ENCODE assay signal across 1 cellular context in genomic region chr6:80106418-80107235, GRCh38.
A peak's percentile ranks its signal among the peaks of the same experiment; 100 is the strongest.
TF ChIP-seq lines count a peak whose summit lies in the region.

TSS of gene BCKDHB (plus strand) at chr6:80106671. CDS start at chr6:80106694, 23 bp downstream.

TF ChIP-seq in HepG2, 621 proteins besides CTCF, POLR2A, EP300 and RAD21 (continued from another document):
- TF ChIP-seq ZBTB34 (CRISPR knock-in tag; IDR thresholded peaks at IDR 0.05) = no peak
- no peak for TF ChIP-seq SETDB1 (CRISPR knock-in tag; IDR thresholded peaks at IDR 0.05; ENCODE audit: borderline replicate concordance)
- TF ChIP-seq ATF7-NPFF (CRISPR knock-in tag; IDR thresholded peaks at IDR 0.05; ENCODE audit: low read depth) = 0 out of 2 replicates have a peak, but pooled peaks have one; percentile 61
- no peak for TF ChIP-seq ZBTB8A (CRISPR knock-in tag; IDR thresholded peaks at IDR 0.05; ENCODE audit: borderline replicate concordance, low read depth)
- TF ChIP-seq ATAD3A (CRISPR knock-in tag; IDR thresholded peaks at IDR 0.05) = no peak
- no peak for TF ChIP-seq ZNF550 (CRISPR knock-in tag; IDR thresholded peaks at IDR 0.05; ENCODE audit: borderline replicate concordance)
- TF ChIP-seq FOXA1 (IDR thresholded peaks at IDR 0.05) = no peak
- no peak for TF ChIP-seq FOXA1 (CRISPR knock-in tag; IDR thresholded peaks at IDR 0.05)
- TF ChIP-seq MLX (CRISPR knock-in tag; IDR thresholded peaks at IDR 0.05) = no peak
- TF ChIP-seq NONO (IDR thresholded peaks at IDR 0.05) = no peak
- TF ChIP-seq NONO (CRISPR knock-in tag; conservative IDR thresholded peaks at IDR 0.05) = peak; percentile 79
- TF ChIP-seq MZF1 (CRISPR knock-in tag; IDR thresholded peaks at IDR 0.05; ENCODE audit: borderline replicate concordance) = no peak
- TF ChIP-seq PHB2 (IDR thresholded peaks at IDR 0.05; ENCODE audit: partially characterized antibody) = no peak
- TF ChIP-seq CHCHD3 (CRISPR knock-in tag; IDR thresholded peaks at IDR 0.05) = 0 out of 2 replicates have a peak, but pooled peaks have one; percentile 49
- TF ChIP-seq LCORL (IDR thresholded peaks at IDR 0.05) = no peak
- no peak for TF ChIP-seq LCORL (CRISPR knock-in tag; IDR thresholded peaks at IDR 0.05)
- TF ChIP-seq SMAD9 (CRISPR knock-in tag; IDR thresholded peaks at IDR 0.05) = peak; percentile 81; the same call in 1 of the 2 replicates
- no peak for TF ChIP-seq ZBTB37 (CRISPR knock-in tag; IDR thresholded peaks at IDR 0.05)
- peak; percentile 75; the same call in 1 of the 2 replicates for TF ChIP-seq ZNF776 (CRISPR knock-in tag; IDR thresholded peaks at IDR 0.05)
- no peak for TF ChIP-seq ZFP41 (CRISPR knock-in tag; IDR thresholded peaks at IDR 0.05; ENCODE audit: borderline replicate concordance)
- no peak for TF ChIP-seq SRSF9 (IDR thresholded peaks at IDR 0.05; ENCODE audit: borderline replicate concordance, insufficient read depth, low read depth, low read length, poor library complexity, severe bottlenecking)
- no peak for TF ChIP-seq HNRNPH1 (optimal IDR thresholded peaks at IDR 0.05; ENCODE audit: low read depth, low read length)
- peak; percentile 74 for TF ChIP-seq HNRNPL (IDR thresholded peaks at IDR 0.05; ENCODE audit: low read depth, low read length)
- no peak for TF ChIP-seq GTF2F1 (IDR thresholded peaks at IDR 0.05; ENCODE audit: low read length)
- TF ChIP-seq XBP1 (CRISPR knock-in tag; IDR thresholded peaks at IDR 0.05) = no peak
- no peak for TF ChIP-seq GFI1 (CRISPR knock-in tag; IDR thresholded peaks at IDR 0.05; ENCODE audit: borderline replicate concordance)
- no peak for TF ChIP-seq SP140L (CRISPR knock-in tag; IDR thresholded peaks at IDR 0.05; ENCODE audit: borderline replicate concordance)
- TF ChIP-seq, protein P1, sequence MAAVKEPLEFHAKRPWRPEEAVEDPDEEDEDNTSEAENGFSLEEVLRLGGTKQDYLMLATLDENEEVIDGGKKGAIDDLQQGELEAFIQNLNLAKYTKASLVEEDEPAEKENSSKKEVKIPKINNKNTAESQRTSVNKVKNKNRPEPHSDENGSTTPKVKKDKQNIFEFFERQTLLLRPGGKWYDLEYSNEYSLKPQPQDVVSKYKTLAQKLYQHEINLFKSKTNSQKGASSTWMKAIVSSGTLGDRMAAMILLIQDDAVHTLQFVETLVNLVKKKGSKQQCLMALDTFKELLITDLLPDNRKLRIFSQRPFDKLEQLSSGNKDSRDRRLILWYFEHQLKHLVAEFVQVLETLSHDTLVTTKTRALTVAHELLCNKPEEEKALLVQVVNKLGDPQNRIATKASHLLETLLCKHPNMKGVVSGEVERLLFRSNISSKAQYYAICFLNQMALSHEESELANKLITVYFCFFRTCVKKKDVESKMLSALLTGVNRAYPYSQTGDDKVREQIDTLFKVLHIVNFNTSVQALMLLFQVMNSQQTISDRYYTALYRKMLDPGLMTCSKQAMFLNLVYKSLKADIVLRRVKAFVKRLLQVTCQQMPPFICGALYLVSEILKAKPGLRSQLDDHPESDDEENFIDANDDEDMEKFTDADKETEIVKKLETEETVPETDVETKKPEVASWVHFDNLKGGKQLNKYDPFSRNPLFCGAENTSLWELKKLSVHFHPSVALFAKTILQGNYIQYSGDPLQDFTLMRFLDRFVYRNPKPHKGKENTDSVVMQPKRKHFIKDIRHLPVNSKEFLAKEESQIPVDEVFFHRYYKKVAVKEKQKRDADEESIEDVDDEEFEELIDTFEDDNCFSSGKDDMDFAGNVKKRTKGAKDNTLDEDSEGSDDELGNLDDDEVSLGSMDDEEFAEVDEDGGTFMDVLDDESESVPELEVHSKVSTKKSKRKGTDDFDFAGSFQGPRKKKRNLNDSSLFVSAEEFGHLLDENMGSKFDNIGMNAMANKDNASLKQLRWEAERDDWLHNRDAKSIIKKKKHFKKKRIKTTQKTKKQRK (IDR thresholded peaks at IDR 0.05; ENCODE audit: low read length) = no peak
- TF ChIP-seq KAT2B (IDR thresholded peaks at IDR 0.05; ENCODE audit: borderline replicate concordance, low read depth, low read length) = no peak
- TF ChIP-seq NAIF1 (CRISPR knock-in tag; IDR thresholded peaks at IDR 0.05; ENCODE audit: borderline replicate concordance) = peak; percentile 91
- peak; percentile 48; the same call in 1 of the 2 replicates for TF ChIP-seq MTA1 (CRISPR knock-in tag; IDR thresholded peaks at IDR 0.05; ENCODE audit: borderline replicate concordance)
- no peak for TF ChIP-seq BCLAF1 (IDR thresholded peaks at IDR 0.05)
- TF ChIP-seq ZNF234 (CRISPR knock-in tag; conservative IDR thresholded peaks at IDR 0.05) = no peak
- no peak for TF ChIP-seq RELA (CRISPR knock-in tag; IDR thresholded peaks at IDR 0.05)
- no peak for TF ChIP-seq GPN1 (CRISPR knock-in tag; IDR thresholded peaks at IDR 0.05; ENCODE audit: borderline replicate concordance)
- TF ChIP-seq ZFY (CRISPR knock-in tag; IDR thresholded peaks at IDR 0.05) = peak; percentile 60
- TF ChIP-seq ERF (CRISPR knock-in tag; IDR thresholded peaks at IDR 0.05) = peak; percentile 78; the same call in 1 of the 2 replicates
- no peak for TF ChIP-seq EHMT2 (IDR thresholded peaks at IDR 0.05; ENCODE audit: borderline replicate concordance, low read depth, low read length)
- no peak for TF ChIP-seq ZNF672 (CRISPR knock-in tag; IDR thresholded peaks at IDR 0.05)
- TF ChIP-seq, protein P2, sequence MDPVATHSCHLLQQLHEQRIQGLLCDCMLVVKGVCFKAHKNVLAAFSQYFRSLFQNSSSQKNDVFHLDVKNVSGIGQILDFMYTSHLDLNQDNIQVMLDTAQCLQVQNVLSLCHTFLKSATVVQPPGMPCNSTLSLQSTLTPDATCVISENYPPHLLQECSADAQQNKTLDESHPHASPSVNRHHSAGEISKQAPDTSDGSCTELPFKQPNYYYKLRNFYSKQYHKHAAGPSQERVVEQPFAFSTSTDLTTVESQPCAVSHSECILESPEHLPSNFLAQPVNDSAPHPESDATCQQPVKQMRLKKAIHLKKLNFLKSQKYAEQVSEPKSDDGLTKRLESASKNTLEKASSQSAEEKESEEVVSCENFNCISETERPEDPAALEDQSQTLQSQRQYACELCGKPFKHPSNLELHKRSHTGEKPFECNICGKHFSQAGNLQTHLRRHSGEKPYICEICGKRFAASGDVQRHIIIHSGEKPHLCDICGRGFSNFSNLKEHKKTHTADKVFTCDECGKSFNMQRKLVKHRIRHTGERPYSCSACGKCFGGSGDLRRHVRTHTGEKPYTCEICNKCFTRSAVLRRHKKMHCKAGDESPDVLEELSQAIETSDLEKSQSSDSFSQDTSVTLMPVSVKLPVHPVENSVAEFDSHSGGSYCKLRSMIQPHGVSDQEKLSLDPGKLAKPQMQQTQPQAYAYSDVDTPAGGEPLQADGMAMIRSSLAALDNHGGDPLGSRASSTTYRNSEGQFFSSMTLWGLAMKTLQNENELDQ (CRISPR knock-in tag; IDR thresholded peaks at IDR 0.05; ENCODE audit: borderline replicate concordance) = no peak
- TF ChIP-seq BCL3 (CRISPR knock-in tag; IDR thresholded peaks at IDR 0.05) = peak; percentile 91; the same call in 1 of the 2 replicates
- peak; percentile 34; the same call in 1 of the 2 replicates for TF ChIP-seq PAXIP1 (CRISPR knock-in tag; conservative IDR thresholded peaks at IDR 0.05)
- no peak for TF ChIP-seq ZNF841 (CRISPR knock-in tag; IDR thresholded peaks at IDR 0.05; ENCODE audit: borderline replicate concordance)
- no peak for TF ChIP-seq ZNF552 (CRISPR knock-in tag; IDR thresholded peaks at IDR 0.05; ENCODE audit: borderline replicate concordance)
- peak; percentile 92 for TF ChIP-seq MXD4 (CRISPR knock-in tag; IDR thresholded peaks at IDR 0.05)
- TF ChIP-seq SRY (CRISPR knock-in tag; IDR thresholded peaks at IDR 0.05) = peak; percentile 94
- TF ChIP-seq ZMYM4 (CRISPR knock-in tag; IDR thresholded peaks at IDR 0.05) = peak; percentile 98
- no peak for TF ChIP-seq ZNF629 (CRISPR knock-in tag; conservative IDR thresholded peaks at IDR 0.05)
- no peak for TF ChIP-seq ADNP (CRISPR knock-in tag; IDR thresholded peaks at IDR 0.05)
- no peak for TF ChIP-seq MIXL1 (CRISPR knock-in tag; IDR thresholded peaks at IDR 0.05)
- 0 out of 2 replicates have a peak, but pooled peaks have one; percentile 34 for TF ChIP-seq ZNF816 (CRISPR knock-in tag; IDR thresholded peaks at IDR 0.05; ENCODE audit: borderline replicate concordance)
TF ChIP-seq in HepG2: peak in this region for 238.
